2 cellular contexts compared by ENCODE assay signal in genomic region chr19:10122066-10122465, GRCh38.
TF ChIP-seq lines count a peak whose summit lies in the region.

No MANE protein-coding gene starts in this region.

TF ChIP-seq in IMR-90, 13 proteins besides CTCF, POLR2A, EP300 and RAD21:
- TF ChIP-seq NFE2L2 (IDR thresholded peaks at IDR 0.05; ENCODE audit: low read depth, low read length): no peak
- no peak for TF ChIP-seq SMC3 (IDR thresholded peaks at IDR 0.05; ENCODE audit: low read depth, low read length)
- TF ChIP-seq FOS (IDR thresholded peaks at IDR 0.05; ENCODE audit: low read depth, low read length): no peak
- no peak for TF ChIP-seq MAZ (IDR thresholded peaks at IDR 0.05; ENCODE audit: borderline replicate concordance, low read depth, low read length)

TF ChIP-seq in endothelial cell of umbilical vein, 7 proteins besides CTCF, POLR2A, EP300 and RAD21:
- TF ChIP-seq MAX (IDR thresholded peaks at IDR 0.05; ENCODE audit: insufficient read depth, insufficient read length) (no peak), POLR2AphosphoS5 (IDR thresholded peaks at IDR 0.05; ENCODE audit: insufficient read depth, low read depth, low read length) (no peak), GATA2 (IDR thresholded peaks at IDR 0.05; ENCODE audit: insufficient read depth, insufficient read length, low read depth, low read length) (no peak), JUN (IDR thresholded peaks at IDR 0.05; ENCODE audit: borderline replicate concordance, insufficient read depth, insufficient read length, low read depth) (no peak), EZH2 (IDR thresholded peaks at IDR 0.05; ENCODE audit: borderline replicate concordance, low read depth, low read length, severe bottlenecking) (no peak), MYC (IDR thresholded peaks at IDR 0.05; ENCODE audit: low read depth, low read length) (no peak), FOS (IDR thresholded peaks at IDR 0.05; ENCODE audit: borderline replicate concordance, insufficient read depth, low read length) (no peak)
TF ChIP-seq in endothelial cell of umbilical vein: peak in this region for 0.
